Comparison of ENCODE assay signal across 32 cellular contexts in genomic region chr3:72383896-72384295, GRCh38.
DNase-seq lines count a peak whose midpoint lies in the region; ATAC-seq and TF ChIP-seq lines count a peak whose summit lies in the region.
"Had no signal": no experiment of that assay in that cellular context is flagged by ENCODE, and none has a peak within 500 bp of the region (broad histone marks: within the 10 kb centered on the region; RNA-seq: fewer than 3 reads in every experiment).

No MANE protein-coding gene starts in this region.

- TF ChIP-seq CTCF in RWPE1 (conservative IDR thresholded peaks at IDR 0.05; ENCODE audit: low read depth): no peak

- H3K4me1 Mint-ChIP-seq in activated naive CD8-positive, alpha-beta T cell (ENCODE audit: low read depth): peaks cover 89% of the 10 kb centered on the region
- peaks cover 85% of the 10 kb centered on the region for H3K4me1 Mint-ChIP-seq in activated naive CD8-positive, alpha-beta T cell treated with anti-CD3 and anti-CD28 coated beads, Interleukin-2, amount 50 U/mL, for 24 hours
- peaks cover 78% of the 10 kb centered on the region for H3K4me1 Mint-ChIP-seq in stimulated activated effector memory CD8-positive, alpha-beta T cell treated with anti-CD3 and anti-CD28 coated beads, Interleukin-12 subunit alpha, Interleukin-12 subunit beta, amount 100 ng/mL, for 72 hours

- POLR2A ChIA-PET in RWPE1 (lab: Yijun Ruan, JAX; ENCODE audit: low non-redundant PET): no interaction called here

- CTCF ChIA-PET in RWPE1 (lab: Yijun Ruan, JAX): interaction anchor here (0.7 kb wide), 2 partner anchors 14 to 243 kb away, joined by 3 to 4 read pairs; no protein-coding TSS in a partner anchor

- H3K27ac ChIP-seq in RWPE1: no peak overlapping the region
- no peak overlapping the region for H3K27ac ChIP-seq in epithelial cell of prostate
- H3K27ac ChIP-seq in caudate nucleus (ENCODE audit: low read depth, low read length): no peak overlapping the region
- H3K27ac ChIP-seq: A549, prostate gland, right lobe of liver, thyroid gland, WERI-Rb-1 had no signal

- H3K4me3 Mint-ChIP-seq in activated naive CD8-positive, alpha-beta T cell: no peak overlapping the region
- no peak overlapping the region for H3K4me3 Mint-ChIP-seq in activated naive CD8-positive, alpha-beta T cell treated with anti-CD3 and anti-CD28 coated beads, Interleukin-2, amount 50 U/mL, for 24 hours
- no peak overlapping the region for H3K4me3 Mint-ChIP-seq in stimulated activated effector memory CD8-positive, alpha-beta T cell treated with anti-CD3 and anti-CD28 coated beads, Interleukin-12 subunit alpha, Interleukin-12 subunit beta, amount 100 ng/mL, for 72 hours
- H3K4me3 Mint-ChIP-seq: stimulated activated naive CD8-positive, alpha-beta T cell treated with anti-CD3 and anti-CD28 coated beads, Interleukin-15, amount 100 ng/mL, for 72 hours had no signal

- H3K36me3 Mint-ChIP-seq in activated naive CD8-positive, alpha-beta T cell: peaks cover 1% of the 10 kb centered on the region
- peaks cover 18% of the 10 kb centered on the region for H3K36me3 Mint-ChIP-seq in activated naive CD8-positive, alpha-beta T cell treated with anti-CD3 and anti-CD28 coated beads, Interleukin-2, amount 50 U/mL, for 24 hours (ENCODE audit: low read depth)
- H3K36me3 Mint-ChIP-seq in stimulated activated effector memory CD8-positive, alpha-beta T cell treated with anti-CD3 and anti-CD28 coated beads, Interleukin-12 subunit alpha, Interleukin-12 subunit beta, amount 100 ng/mL, for 72 hours: peaks cover 64% of the 10 kb centered on the region

- DNase-seq in activated naive CD8-positive, alpha-beta T cell treated with anti-CD3 and anti-CD28 coated beads, Interleukin-2, amount 50 U/mL, for 24 hours: no peak
- DNase-seq in RWPE1 (ENCODE audit: low spot score) (peak; percentile 5), epithelial cell of prostate (ENCODE audit: low read depth, low spot score) (peak; percentile 24), caudate nucleus (lab: John Stamatoyannopoulos, UW) (no peak), HuH-7.5 (ENCODE audit: low spot score) (no peak)
- no peak for DNase-seq in stimulated activated effector memory CD8-positive, alpha-beta T cell treated with anti-CD3 and anti-CD28 coated beads, Interleukin-12 subunit alpha, Interleukin-12 subunit beta, amount 100 ng/mL, for 72 hours (ENCODE audit: low spot score in 2 of 2)
- DNase-seq: activated CD4-positive, alpha-beta T cell treated with anti-CD3 and anti-CD28 coated beads for 4 hours; activated CD8-positive, alpha-beta memory T cell treated with anti-CD3 and anti-CD28 coated beads for 24 hours; activated naive CD4-positive, alpha-beta T cell; activated T-cell treated with anti-CD3 and anti-CD28 coated beads for 4 hours; amniotic stem cell; effector CD4-positive, alpha-beta T cell; Karpas-422; mesendoderm; NCI-H1417 treated with DMSO at 0.1 percent for 48 hours; NCI-H2081; NCI-H526; nucleus accumbens; right lobe of liver; SIG-M5; spleen; stimulated activated CD4-positive, alpha-beta T cell treated with anti-CD3 and anti-CD28 coated beads, Interleukin-2, amount 100 ng/mL, for 24 hours; stimulated activated CD8-positive, alpha-beta memory T cell treated with anti-CD3 and anti-CD28 coated beads, Interleukin-4, amount 100 ng/mL, for 48 hours; stimulated activated naive CD8-positive, alpha-beta T cell treated with anti-CD3 and anti-CD28 coated beads, Interleukin-15, amount 100 ng/mL, for 72 hours; SW 1271; T-helper 9 cell; thyroid gland; WERI-Rb-1 had no signal

- ATAC-seq in activated naive CD8-positive, alpha-beta T cell treated with anti-CD3 and anti-CD28 coated beads, Interleukin-2, amount 50 U/mL, for 24 hours: no peak
- ATAC-seq in stimulated activated effector memory CD8-positive, alpha-beta T cell treated with anti-CD3 and anti-CD28 coated beads, Interleukin-12 subunit alpha, Interleukin-12 subunit beta, amount 100 ng/mL, for 72 hours: no peak
- ATAC-seq in HG02981 (IDR thresholded peaks at IDR 0.05; ENCODE audit: unreplicated experiment): no peak
- ATAC-seq: A549 had no signal

- no peaks in the 10 kb centered on the region for H3K9me3 Mint-ChIP-seq in activated naive CD8-positive, alpha-beta T cell (ENCODE audit: low read depth)
- no peaks in the 10 kb centered on the region for H3K9me3 Mint-ChIP-seq in activated naive CD8-positive, alpha-beta T cell treated with anti-CD3 and anti-CD28 coated beads, Interleukin-2, amount 50 U/mL, for 24 hours
- no peaks in the 10 kb centered on the region for H3K9me3 Mint-ChIP-seq in stimulated activated effector memory CD8-positive, alpha-beta T cell treated with anti-CD3 and anti-CD28 coated beads, Interleukin-12 subunit alpha, Interleukin-12 subunit beta, amount 100 ng/mL, for 72 hours
- H3K9me3 Mint-ChIP-seq: stimulated activated naive CD8-positive, alpha-beta T cell treated with anti-CD3 and anti-CD28 coated beads, Interleukin-15, amount 100 ng/mL, for 72 hours had no signal

- no peaks in the 10 kb centered on the region for H3K27me3 Mint-ChIP-seq in activated naive CD8-positive, alpha-beta T cell
- no peaks in the 10 kb centered on the region for H3K27me3 Mint-ChIP-seq in activated naive CD8-positive, alpha-beta T cell treated with anti-CD3 and anti-CD28 coated beads, Interleukin-2, amount 50 U/mL, for 24 hours
- H3K27me3 Mint-ChIP-seq: stimulated activated naive CD8-positive, alpha-beta T cell treated with anti-CD3 and anti-CD28 coated beads, Interleukin-15, amount 100 ng/mL, for 72 hours had no signal

- H3K27ac Mint-ChIP-seq in activated naive CD8-positive, alpha-beta T cell: peak overlapping the region; percentile 14
- no peak overlapping the region for H3K27ac Mint-ChIP-seq in activated naive CD8-positive, alpha-beta T cell treated with anti-CD3 and anti-CD28 coated beads, Interleukin-2, amount 50 U/mL, for 24 hours
- H3K27ac Mint-ChIP-seq in stimulated activated effector memory CD8-positive, alpha-beta T cell treated with anti-CD3 and anti-CD28 coated beads, Interleukin-12 subunit alpha, Interleukin-12 subunit beta, amount 100 ng/mL, for 72 hours: peak overlapping the region; percentile 18
- H3K27ac Mint-ChIP-seq: stimulated activated naive CD8-positive, alpha-beta T cell treated with anti-CD3 and anti-CD28 coated beads, Interleukin-15, amount 100 ng/mL, for 72 hours had no signal

Comparison
In these comparisons a context has a peak if more than half of its experiments do, and no peak if none do; other contexts are left out.
1. DNase-seq: peak in RWPE1 (single experiment) and epithelial cell of prostate (single experiment); none in activated naive CD8-positive, alpha-beta T cell treated with anti-CD3 and anti-CD28 coated beads, Interleukin-2, amount 50 U/mL, for 24 hours (single experiment), stimulated activated effector memory CD8-positive, alpha-beta T cell treated with anti-CD3 and anti-CD28 coated beads, Interleukin-12 subunit alpha, Interleukin-12 subunit beta, amount 100 ng/mL, for 72 hours (0 of 2), caudate nucleus (0 of 61) and HuH-7.5 (single experiment).